ENCODE assay signal across 19 cellular contexts in the genomic region with DNA sequence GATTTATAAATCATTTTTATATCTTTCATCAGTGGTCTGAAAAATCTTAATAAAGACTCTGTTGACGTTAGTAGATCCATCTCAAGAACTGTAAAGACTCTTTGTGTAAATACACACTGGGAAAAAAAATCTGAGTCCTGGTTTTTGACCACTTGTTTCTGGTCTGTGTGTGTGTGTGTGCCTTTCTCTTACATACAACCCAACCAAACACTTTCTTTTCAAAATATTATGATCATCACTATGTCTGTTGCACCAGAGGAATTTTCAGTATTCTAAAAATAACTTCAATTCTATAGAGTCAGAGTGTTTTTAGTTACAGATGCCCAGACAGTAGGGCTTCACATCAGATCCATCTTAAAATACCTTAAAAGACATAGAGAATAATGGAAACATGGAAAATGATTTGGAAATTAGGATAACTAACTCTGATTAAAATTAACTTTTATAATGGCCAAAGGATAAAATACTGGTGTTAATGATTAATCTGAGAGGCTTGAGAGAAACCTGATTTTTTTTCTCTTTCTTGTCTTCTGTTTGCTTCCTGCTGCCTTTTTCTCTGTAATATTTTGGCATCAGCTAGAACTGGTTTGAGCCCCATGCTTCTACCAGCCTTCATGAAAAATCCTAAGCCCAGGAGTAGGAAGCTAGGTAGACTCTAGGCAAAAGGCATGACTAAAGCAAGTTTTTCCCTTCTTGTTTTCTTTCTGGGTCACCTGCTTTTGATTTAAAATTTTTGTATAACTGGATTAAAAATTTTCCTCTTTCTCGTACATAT.
DNase-seq lines count a peak whose midpoint lies in the region; ATAC-seq, FAIRE-seq and TF ChIP-seq lines count a peak whose summit lies in the region.
"Had no signal": no experiment of that assay in that cellular context is flagged by ENCODE, and none has a peak within 500 bp of the region (broad histone marks: within the 10 kb centered on the region; RNA-seq: fewer than 3 reads in every experiment).

No MANE protein-coding gene starts in this region.

- H3K36me3 Mint-ChIP-seq in nephron (ENCODE audit: low read depth), result no peaks in the 10 kb centered on the region

- in situ Hi-C loops in SK-MEL-5 (cut with HindIII; ENCODE audit: low pct_unique_long_range_greater_than_20kb, low sequenced_read_pairs), result no loop called here

- H3K4me1 Mint-ChIP-seq in nephron, result peaks cover 52% of the 10 kb centered on the region

- no peaks in the 10 kb centered on the region for H3K9me3 ChIP-seq in fibroblast of lung (ENCODE audit: control insufficient read depth, insufficient read depth, low read depth, low read length)

- H3K27me3 ChIP-seq in fibroblast of lung (ENCODE audit: control insufficient read depth, insufficient read depth, low read length), result no peaks in the 10 kb centered on the region

- DNase-seq in GM12892 (ENCODE audit: insufficient read length), result no peak
- DNase-seq in SK-MEL-5 (ENCODE audit: low read depth, low spot score), result peak; percentile 12
- DNase-seq in fibroblast of lung (ENCODE audit: low read depth in 2 of 2), result peak; percentile 37 to 50
- DNase-seq in activated naive CD4-positive, alpha-beta T cell treated with anti-CD3 and anti-CD28 coated beads, Interleukin-2, amount 50 U/mL, for 16 hours, result no peak
- no peak for DNase-seq in activated gamma-delta T cell treated with Interleukin-2 at 50 U/mL for 16 hours
- DNase-seq in coronary artery (ENCODE audit: low spot score), result no peak
- DNase-seq: activated CD4-positive, alpha-beta T cell treated with anti-CD3 and anti-CD28 coated beads for 36 hours; activated naive CD4-positive, alpha-beta T cell treated with anti-CD3 and anti-CD28 coated beads for 36 hours; AML-193; central memory CD4-positive, alpha-beta T cell; immature natural killer cell; Kasumi-1; NCI-H1436; NCI-H345; SHP77; T-helper 9 cell had no signal

- peaks cover 16% of the 10 kb centered on the region for H3K9me3 Mint-ChIP-seq in nephron
- H3K9me3 Mint-ChIP-seq: activated naive CD4-positive, alpha-beta T cell treated with anti-CD3 and anti-CD28 coated beads for 36 hours; immature natural killer cell; stimulated activated naive CD8-positive, alpha-beta T cell treated with anti-CD3 and anti-CD28 coated beads, Interleukin-15, Interleukin-2, amounts not matched to agents 100 ng/mL and 50 ng/mL, for 24 hours had no signal

- no peak overlapping the region for H3K4me3 Mint-ChIP-seq in nephron
- H3K4me3 Mint-ChIP-seq: activated CD4-positive, alpha-beta T cell treated with anti-CD3 and anti-CD28 coated beads for 36 hours; activated naive CD4-positive, alpha-beta T cell treated with anti-CD3 and anti-CD28 coated beads for 36 hours; immature natural killer cell; stimulated activated naive CD8-positive, alpha-beta T cell treated with anti-CD3 and anti-CD28 coated beads, Interleukin-15, Interleukin-2, amounts not matched to agents 100 ng/mL and 50 ng/mL, for 24 hours had no signal

- TF ChIP-seq POLR2A in GM12892 (IDR thresholded peaks at IDR 0.05; ENCODE audit: low read depth, low read length), result no peak

- H3K36me3 ChIP-seq in fibroblast of lung (ENCODE audit: control insufficient read depth, insufficient read depth, low read length), result no peaks in the 10 kb centered on the region

- peak overlapping the region; percentile 92 to 97 (median 92) for H3K27ac Mint-ChIP-seq in nephron
- H3K27ac Mint-ChIP-seq: activated CD4-positive, alpha-beta T cell treated with anti-CD3 and anti-CD28 coated beads for 36 hours; activated naive CD4-positive, alpha-beta T cell treated with anti-CD3 and anti-CD28 coated beads for 36 hours; immature natural killer cell; stimulated activated naive CD8-positive, alpha-beta T cell treated with anti-CD3 and anti-CD28 coated beads, Interleukin-15, Interleukin-2, amounts not matched to agents 100 ng/mL and 50 ng/mL, for 24 hours had no signal

- H3K4me1 ChIP-seq in fibroblast of lung (ENCODE audit: control insufficient read depth, extremely low read depth, insufficient read depth, low read length), result peaks cover 2% of the 10 kb centered on the region

- no peak for ATAC-seq in GM19328 (IDR thresholded peaks at IDR 0.05; ENCODE audit: unreplicated experiment)
- ATAC-seq: activated CD4-positive, alpha-beta T cell treated with anti-CD3 and anti-CD28 coated beads for 36 hours had no signal

- no peak overlapping the region for H2AFZ ChIP-seq in fibroblast of lung (ENCODE audit: low read length)

- no peak overlapping the region for H3K4me2 ChIP-seq in fibroblast of lung (ENCODE audit: extremely low read depth, insufficient read depth, low read length)

- TF ChIP-seq CTCF in fibroblast of lung (conservative IDR thresholded peaks at IDR 0.05 in 1 of 2, IDR thresholded peaks at IDR 0.05 in 1 of 2; ENCODE audit: low read depth in 1 of 2, low read length in 2 of 2) (no peak), nephron (IDR thresholded peaks at IDR 0.05; ENCODE audit: unreplicated experiment in 3 of 3) (no peak), coronary artery (IDR thresholded peaks at IDR 0.05) (no peak)

- no peaks in the 10 kb centered on the region for H3K27me3 Mint-ChIP-seq in nephron (ENCODE audit: low read depth)
- H3K27me3 Mint-ChIP-seq: activated CD4-positive, alpha-beta T cell treated with anti-CD3 and anti-CD28 coated beads for 36 hours; stimulated activated naive CD8-positive, alpha-beta T cell treated with anti-CD3 and anti-CD28 coated beads, Interleukin-15, Interleukin-2, amounts not matched to agents 100 ng/mL and 50 ng/mL, for 24 hours had no signal

- H3K27ac ChIP-seq in fibroblast of lung (ENCODE audit: insufficient read depth, low read length) (no peak overlapping the region), coronary artery (no peak overlapping the region)

- no peak overlapping the region for H3K4me3 ChIP-seq in fibroblast of lung (replicated peaks in 1 of 4; ENCODE audit: control extremely low read depth in 1 of 4, insufficient read depth in 1 of 4, low read depth in 3 of 4, low read length in 4 of 4)
- no peak overlapping the region for H3K4me3 ChIP-seq in coronary artery

- no peak overlapping the region for H3K9ac ChIP-seq in fibroblast of lung (ENCODE audit: insufficient read depth, low read length)

- no peaks in the 10 kb centered on the region for H4K20me1 ChIP-seq in fibroblast of lung (ENCODE audit: control insufficient read depth, extremely low read depth, insufficient read depth, low read length)

- no peaks in the 10 kb centered on the region for H3K79me2 ChIP-seq in fibroblast of lung (ENCODE audit: control insufficient read depth, insufficient read depth, low read length)

- FAIRE-seq in GM12892 (lab: Jason Lieb, UNC), result peak; percentile 72

Comparison
In these comparisons a context has a peak if more than half of its experiments do, and no peak if none do; other contexts are left out.
1. DNase-seq: peak in SK-MEL-5 (single experiment) and fibroblast of lung (2 of 2); none in GM12892 (single experiment), activated naive CD4-positive, alpha-beta T cell treated with anti-CD3 and anti-CD28 coated beads, Interleukin-2, amount 50 U/mL, for 16 hours (single experiment), activated gamma-delta T cell treated with Interleukin-2 at 50 U/mL for 16 hours (single experiment) and coronary artery (single experiment).